8 cellular contexts compared by ENCODE assay signal in genomic region chr1:9239622-9240401, GRCh38. TPM values are rescaled to one million over a fixed set of nuclear protein-coding genes. Genes with fewer than 3 reads are reported as not detected.
A peak's percentile ranks its signal among the peaks of the same experiment; 100 is the strongest.
DNase-seq lines count a peak whose midpoint lies in the region; ATAC-seq, FAIRE-seq and TF ChIP-seq lines count a peak whose summit lies in the region.

No MANE protein-coding gene starts in this region.

- RAD21 ChIA-PET in GM12878 (lab: Charles Lee; ENCODE audit: unreplicated experiment): no interaction called here

- SMC1A ChIA-PET in GM12878 (lab: Charles Lee; ENCODE audit: uncharacterized antibody, unreplicated experiment): interaction anchor here (1.0 to 1.6 kb wide), 3 partner anchors 50 to 234 kb away, joined by 3 read pairs; no protein-coding TSS in a partner anchor

- H3K79me2 ChIP-seq in GM23248 (ENCODE audit: insufficient read depth): peaks cover 53% of the 10 kb centered on the region
- H3K79me2 ChIP-seq in GM12878 (ENCODE audit: control insufficient read depth, insufficient read depth, low read length): peaks cover 6% of the 10 kb centered on the region

- no peaks in the 10 kb centered on the region for H3K9me2 ChIP-seq in GM23248 (ENCODE audit: insufficient read depth)

- H3K9me3 ChIP-seq in GM23248 (ENCODE audit: low read depth) (no peaks in the 10 kb centered on the region), GM12878 (replicated peaks; ENCODE audit: control insufficient read depth, insufficient read depth, low read length) (no peaks in the 10 kb centered on the region), lung (ENCODE audit: control insufficient read depth in 2 of 2, insufficient read depth in 1 of 2, low read length in 1 of 2) (no peaks in the 10 kb centered on the region)

- H3K27me3 ChIP-seq in GM23248 (replicated peaks; ENCODE audit: insufficient read depth): no peaks in the 10 kb centered on the region
- H3K27me3 ChIP-seq in GM12878 (replicated peaks in 1 of 2; ENCODE audit: control insufficient read depth in 2 of 2, insufficient read depth in 2 of 2, low read length in 1 of 2): no peaks in the 10 kb centered on the region
- no peaks in the 10 kb centered on the region for H3K27me3 ChIP-seq in lung (ENCODE audit: control insufficient read depth, insufficient read depth)
- no peaks in the 10 kb centered on the region for H3K27me3 ChIP-seq in H7 (ENCODE audit: control insufficient read depth, insufficient read depth, low read length)

- 80 to 81% methylated on average over 16 of the region's 16 CpGs for WGBS in GM23248 (ENCODE audit: low coverage in 1 of 2, low lambda C conversion rate in 2 of 2, missing lambda C conversion rate in 2 of 2), 2 experiments
- WGBS in GM12878 (ENCODE audit: insufficient coverage, insufficient replicate concordance, low lambda C conversion rate, missing lambda C conversion rate): 38% methylated on average over 16 of the region's 16 CpGs
- WGBS in lung, 2 donors: 26 to 48% methylated on average over 16 of the region's 16 CpGs

- no peak for TF ChIP-seq CTCF in GM12878 (IDR thresholded peaks at IDR 0.05 in 2 of 3, conservative IDR thresholded peaks at IDR 0.05 in 1 of 3; ENCODE audit: control insufficient read depth in 2 of 3, extremely low read depth in 1 of 3, insufficient read depth in 1 of 3, low read depth in 3 of 3, low read length in 3 of 3)
- no peak for TF ChIP-seq CTCF in lung (IDR thresholded peaks at IDR 0.05; ENCODE audit: control extremely low read depth, extremely low read depth)

- ATAC-seq in GM12878 (peak; percentile 86), lung (ENCODE audit: insufficient read depth, low FRiP score) (no peak), HG03135 (IDR thresholded peaks at IDR 0.05; ENCODE audit: unreplicated experiment) (no peak)

- H2AFZ ChIP-seq in GM23248: no peak overlapping the region
- H2AFZ ChIP-seq in GM12878 (ENCODE audit: control insufficient read depth, low read depth, low read length): peak overlapping the region; percentile 45

- no peaks in the 10 kb centered on the region for H4K20me1 ChIP-seq in GM23248 (ENCODE audit: insufficient read depth)
- H4K20me1 ChIP-seq in GM12878 (ENCODE audit: control insufficient read depth, insufficient read depth): no peaks in the 10 kb centered on the region

- CTCF ChIA-PET in GM12878 (lab: Yijun Ruan, JAX): interaction anchor here (0.9 to 1.4 kb wide), 3 partner anchors 10 to 50 kb away, joined by 4 to 6 read pairs (median 6); no protein-coding TSS in a partner anchor

- no peak for TF ChIP-seq POLR2A in GM12878 (IDR thresholded peaks at IDR 0.05; ENCODE audit: low read depth, low read length)

- peaks cover 5% of the 10 kb centered on the region; the same call in 1 of the 2 replicates for H3F3A ChIP-seq in GM23248 (ENCODE audit: insufficient read depth)

- H3K4me1 ChIP-seq in GM23248 (ENCODE audit: insufficient read depth) (peaks cover 31% of the 10 kb centered on the region), GM12878 (ENCODE audit: control insufficient read depth, insufficient read depth, low read length) (peaks cover 18% of the 10 kb centered on the region), lung (ENCODE audit: control insufficient read depth in 2 of 2, insufficient read depth in 2 of 2, low read length in 2 of 2) (peaks cover 16 to 40% of the 10 kb centered on the region in 2 donors)

- POLR2A ChIA-PET in GM12878 (lab: Charles Lee): no interaction called here

- H3K4me2 ChIP-seq in GM23248 (ENCODE audit: unreplicated experiment) (peak overlapping the region; percentile 62), GM12878 (ENCODE audit: control insufficient read depth, insufficient read depth) (peak overlapping the region; percentile 69)

- intact Hi-C loops in GM12878 (cut with micrococcal nuclease; ENCODE audit: unreplicated experiment): loop anchor here (5.0 kb wide), 1 partner anchor 128 kb away; no protein-coding TSS in a partner anchor

- H3K9ac ChIP-seq in GM23248 (no peak overlapping the region), GM12878 (ENCODE audit: control insufficient read depth, insufficient read depth, low read length) (peak overlapping the region; percentile 28; the same call in 1 of the 2 replicates)

- no peak for TF ChIP-seq RAD21 in GM12878 (IDR thresholded peaks at IDR 0.05; ENCODE audit: insufficient read depth, low read depth, low read length)

- H3K27ac ChIP-seq in GM23248: peak overlapping the region; percentile 32; the same call in 1 of the 2 replicates
- peak overlapping the region; percentile 42 for H3K27ac ChIP-seq in GM12878 (ENCODE audit: control insufficient read depth, insufficient read depth)
- H3K27ac ChIP-seq in lung (ENCODE audit: low read depth in 1 of 2, low read length in 1 of 2): peak overlapping the region; percentile 69 to 78

- TF ChIP-seq EP300 in GM12878 (IDR thresholded peaks at IDR 0.05; ENCODE audit: borderline replicate concordance in 1 of 2, control insufficient read depth in 1 of 2, low read depth in 2 of 2, low read length in 2 of 2): no peak

- peak; percentile 84 for FAIRE-seq in GM12878 (lab: Jason Lieb, UNC)

- BruUV-seq in GM12878 (replicated peaks; lab: Mats Ljungman, UMichigan): no TSS peak

- no peak overlapping the region for H3K4me3 ChIP-seq in GM23248
- H3K4me3 ChIP-seq in GM12878: no peak overlapping the region
- H3K4me3 ChIP-seq in lung: no peak overlapping the region
- no peak overlapping the region for H3K4me3 ChIP-seq in H7 (ENCODE audit: insufficient read depth, low read depth, low read length)

- DNase-seq in GM23248: peak; percentile 51
- peak; percentile 92 for DNase-seq in SKM-1 treated with dmso at 0.1 percent for 144 hours (lab: John Stamatoyannopoulos, UW; ENCODE audit: unreplicated experiment)
- DNase-seq in GM12878 (ENCODE audit: low read depth, low spot score): no peak
- DNase-seq in lung (ENCODE audit: low spot score): peak; percentile 68
- DNase-seq in stimulated activated CD8-positive, alpha-beta memory T cell treated with anti-CD3 and anti-CD28 coated beads, Interleukin-7, amount 100 ng/mL, for 48 hours (ENCODE audit: extremely low read depth in 1 of 2, low read depth in 1 of 2): peak; percentile 33 to 51
- DNase-seq in epidermal melanocyte (ENCODE audit: insufficient read length, low spot score): no peak
- no peak for DNase-seq in H7

- in situ Hi-C loops in GM23248 (cut with MboI): no loop called here
- in situ Hi-C loops in GM12878 (cut with MboI): no loop called here

- no peaks in the 10 kb centered on the region; the same call in 1 of the 2 replicates for H3K36me3 ChIP-seq in GM23248 (ENCODE audit: low read depth)
- H3K36me3 ChIP-seq in GM12878 (ENCODE audit: control insufficient read depth in 2 of 2, insufficient read depth in 2 of 2, low read length in 1 of 2): no peaks in the 10 kb centered on the region; a peak in 1 of 4 replicates
- no peaks in the 10 kb centered on the region for H3K36me3 ChIP-seq in lung (ENCODE audit: control insufficient read depth in 2 of 2, insufficient read depth in 2 of 2, low read length in 2 of 2)
- no peaks in the 10 kb centered on the region for H3K36me3 ChIP-seq in H7 (replicated peaks; ENCODE audit: control insufficient read depth, insufficient read depth, low read length)

TF ChIP-seq in GM12878, 131 proteins besides CTCF, POLR2A, EP300 and RAD21 (continues in another document):
- TF ChIP-seq PAX5 (IDR thresholded peaks at IDR 0.05; ENCODE audit: borderline replicate concordance, low read depth, low read length): 0 out of 2 replicates have a peak, but pooled peaks have one; percentile 21

RNA-seq across cellular contexts. Expression of gene H6PD, which starts 5.2 kb away (rescaled TPM):
- 29.6 and 31.4 TPM in 2 replicates for total RNA-seq in GM23248 (2014; rRNA removed; shearing (Covaris generic))
- polyA plus RNA-seq in GM23248 (2016; fragmentation: Nextera tagmentation; extraction: Ambion mirVana) (14.5 and 16.1 TPM in 2 replicates), GM12878 (2011; rRNA removed) (3.9 and 4.9 TPM in 2 replicates), GM12878 (2014; fragmentation: Illumina TruSeq; extraction: Trizol) (9.9 and 10.1 TPM in 2 replicates), GM12878 (2014; fragmentation: Nextera tagmentation; extraction: Ambion mirVana) (1 to 10 TPM; 1.2 to 1.4 TPM), GM12878 (2014; rRNA removed) (12.1 and 13.1 TPM in 2 replicates), GM12878 (2016; fragmentation: Nextera tagmentation; extraction: Ambion mirVana) (1 to 10 TPM; 5.9 to 6.0 TPM), lung (10 to 100 TPM; 21.5 to 22.6 TPM)
- total RNA-seq in GM12878 (2013; cell fraction: nucleolus; rRNA removed): 14.4 and 15.0 TPM in 2 replicates
- total RNA-seq in GM12878 (2014; rRNA removed) (9.7 and 10.4 TPM in 2 replicates), GM12878 (2014; rRNA removed; fragmentation: Illumina TruSeq; extraction: Trizol) (8.1 and 9.4 TPM in 2 replicates), GM12878 (2021) (20.7 TPM in 2 replicates), lung (10 to 100 TPM; 43.1 to 59.8 TPM)
- polyA plus RNA-seq in GM12878 (2011; ENCODE audit: low read depth): 4.9 TPM
- polyA plus RNA-seq in GM12878 (2011; cell fraction: cytosol; rRNA removed): 6.3 and 6.4 TPM in 2 replicates
- 7.7 and 10.0 TPM in 2 replicates for polyA plus RNA-seq in GM12878 (2011; cell fraction: nucleus; rRNA removed)
- 7.3 and 7.7 TPM in 2 replicates for polyA plus RNA-seq in GM12878 (2012)
- polyA minus RNA-seq in GM12878 (2011; rRNA and poly(A)+ RNA removed): 4.8 and 10.9 TPM in 2 replicates
- polyA minus RNA-seq in GM12878 (2011; cell fraction: cytosol; rRNA and poly(A)+ RNA removed): 5.1 and 5.9 TPM in 2 replicates
- polyA minus RNA-seq in GM12878 (2011; cell fraction: nucleus; rRNA and poly(A)+ RNA removed): 2.2 and 3.4 TPM in 2 replicates
- 13.9 and 20.2 TPM in 2 replicates for total RNA-seq in H7 (2014; rRNA removed; shearing (Covaris generic))

RNA-seq across cellular contexts. Expression of gene SPSB1, which starts 52.9 kb away (rescaled TPM):
- 13.5 and 22.7 TPM in 2 replicates for total RNA-seq in GM23248 (2014; rRNA removed; shearing (Covaris generic))
- polyA plus RNA-seq in GM23248 (2016; fragmentation: Nextera tagmentation; extraction: Ambion mirVana): 13.5 and 13.6 TPM in 2 replicates
- 0.96 and 1.3 TPM in 2 replicates for total RNA-seq in GM12878 (2013; cell fraction: nucleolus; rRNA removed)
- 0.90 and 1.3 TPM in 2 replicates for total RNA-seq in GM12878 (2014; rRNA removed)
- 0.40 and 0.46 TPM in 2 replicates for total RNA-seq in GM12878 (2014; rRNA removed; fragmentation: Illumina TruSeq; extraction: Trizol)
- total RNA-seq in GM12878 (2021): 0.74 and 1.1 TPM in 2 replicates
- 0.38 TPM for polyA plus RNA-seq in GM12878 (2011; ENCODE audit: low read depth)
- 0.23 and 0.43 TPM in 2 replicates for polyA plus RNA-seq in GM12878 (2011; rRNA removed)
- 0.52 and 0.63 TPM in 2 replicates for polyA plus RNA-seq in GM12878 (2011; cell fraction: cytosol; rRNA removed)
- 0.45 and 0.47 TPM in 2 replicates for polyA plus RNA-seq in GM12878 (2011; cell fraction: nucleus; rRNA removed)
- 1.4 and 2.6 TPM in 2 replicates for polyA plus RNA-seq in GM12878 (2012)
- 0.46 and 2.1 TPM in 2 replicates for polyA plus RNA-seq in GM12878 (2014; fragmentation: Illumina TruSeq; extraction: Trizol)
- under 1 TPM in 1 of 2 experiments, not detected in 1; 0.02 TPM for polyA plus RNA-seq in GM12878 (2014; fragmentation: Nextera tagmentation; extraction: Ambion mirVana)
- polyA plus RNA-seq in GM12878 (2014; rRNA removed): 0.80 and 2.0 TPM in 2 replicates
- 1 to 10 TPM; 1.2 to 1.4 TPM for polyA plus RNA-seq in GM12878 (2016; fragmentation: Nextera tagmentation; extraction: Ambion mirVana)
- polyA minus RNA-seq in GM12878 (2011; rRNA and poly(A)+ RNA removed): 0.37 and 0.57 TPM in 2 replicates
- 0.52 and 0.53 TPM in 2 replicates for polyA minus RNA-seq in GM12878 (2011; cell fraction: cytosol; rRNA and poly(A)+ RNA removed)
- polyA minus RNA-seq in GM12878 (2011; cell fraction: nucleus; rRNA and poly(A)+ RNA removed): 0.36 TPM in 1 of 2 replicates, not detected in the other
- total RNA-seq in lung: 10 to 100 TPM in 1 of 2 donors, 1 to 10 TPM in 1; 9.5 to 23.8 TPM
- polyA plus RNA-seq in lung: 10 to 100 TPM; 19.5 to 25.9 TPM
- 4.2 and 6.5 TPM in 2 replicates for total RNA-seq in H7 (2014; rRNA removed; shearing (Covaris generic))

Comparison
In these comparisons a context has a peak if more than half of its experiments do, and no peak if none do; other contexts are left out.
1. DNase-seq: peak in GM23248 (single experiment), SKM-1 treated with dmso at 0.1 percent for 144 hours (single experiment), lung (single experiment) and stimulated activated CD8-positive, alpha-beta memory T cell treated with anti-CD3 and anti-CD28 coated beads, Interleukin-7, amount 100 ng/mL, for 48 hours (2 of 2); none in GM12878 (single experiment), epidermal melanocyte (single experiment) and H7 (single experiment).
2. Peak in every context shown above with its lines, with median percentiles within 50 percentile points of each other: H3K27ac ChIP-seq.